Comparison of ENCODE assay signal across 18 cellular contexts in genomic region chr13:96632536-96633320, GRCh38.
DNase-seq lines count a peak whose midpoint lies in the region; ATAC-seq and TF ChIP-seq lines count a peak whose summit lies in the region.
"Had no signal": no experiment of that assay in that cellular context is flagged by ENCODE, and none has a peak within 500 bp of the region (broad histone marks: within the 10 kb centered on the region; RNA-seq: fewer than 3 reads in every experiment).

No MANE protein-coding gene starts in this region.

- H3K4me3 ChIP-seq in prostate gland: no peak overlapping the region

- ATAC-seq in HG02973 (IDR thresholded peaks at IDR 0.05; ENCODE audit: unreplicated experiment): no peak

- no peaks in the 10 kb centered on the region for H3K36me3 ChIP-seq in prostate gland

- no peak for TF ChIP-seq CTCF in prostate gland (IDR thresholded peaks at IDR 0.05)

- H3K27ac ChIP-seq in prostate gland: no peak overlapping the region
- H3K27ac ChIP-seq: C4-2B had no signal

- DNase-seq in NCI-H69 (lab: John Stamatoyannopoulos, UW) (peak; percentile 14), brain pericyte (ENCODE audit: low read depth, low spot score) (peak; percentile 74), medulla oblongata (ENCODE audit: extremely low spot score) (peak; percentile 21), superior temporal gyrus (ENCODE audit: extremely low spot score) (peak; percentile 15), prostate gland (ENCODE audit: low spot score) (no peak), NCI-H2171 (lab: John Stamatoyannopoulos, UW) (no peak)
- DNase-seq: ACHN, DMS79 treated with DMSO at 0.1 percent for 48 hours, H9, IMR-90, NCI-H1417 treated with DMSO at 0.1 percent for 48 hours, NCI-H187 treated with DMSO at 0.1 percent for 48 hours, NCI-H2171 treated with DMSO at 0.1 percent for 48 hours, NCI-H510A, NCI-H774, SIG-M5 had no signal

- intact Hi-C loops in prostate gland (cut with DNase I): no loop called here

- no peaks in the 10 kb centered on the region for H3K9me3 ChIP-seq in prostate gland

- 91% methylated on average over 11 of the region's 11 CpGs for WGBS in prostate gland

- H3K27me3 ChIP-seq in prostate gland (replicated peaks; ENCODE audit: insufficient read depth): no peaks in the 10 kb centered on the region

- TF ChIP-seq POLR2A in prostate gland (IDR thresholded peaks at IDR 0.05): no peak

- no peaks in the 10 kb centered on the region for H3K4me1 ChIP-seq in prostate gland (replicated peaks)

Comparison
In these comparisons a context has a peak if more than half of its experiments do, and no peak if none do; other contexts are left out.
1. DNase-seq: peak in NCI-H69 (single experiment), brain pericyte (single experiment), medulla oblongata (single experiment) and superior temporal gyrus (single experiment); none in prostate gland (single experiment) and NCI-H2171 (single experiment).